Comparison of ENCODE assay signal across 20 cellular contexts in genomic region chrX:44247468-44247867, GRCh38.
DNase-seq lines count a peak whose midpoint lies in the region; ATAC-seq, FAIRE-seq and TF ChIP-seq lines count a peak whose summit lies in the region.
"Had no signal": no experiment of that assay in that cellular context is flagged by ENCODE, and none has a peak within 500 bp of the region (broad histone marks: within the 10 kb centered on the region; RNA-seq: fewer than 3 reads in every experiment).

No MANE protein-coding gene starts in this region.

- CTCF ChIA-PET in GM12878 (lab: Yijun Ruan, JAX) (interaction anchor here (0.8 to 0.9 kb wide), 2 partner anchors 10 to 21 kb away, joined by 3 read pairs; no protein-coding TSS in a partner anchor), SK-N-SH (lab: Yijun Ruan, JAX) (interaction anchor here (1.2 to 3.5 kb wide), 2 partner anchors 289 to 412 kb away, joined by 3 to 12 read pairs; no protein-coding TSS in a partner anchor)

- H4K20me1 ChIP-seq in GM12878 (ENCODE audit: control insufficient read depth, insufficient read depth) (no peaks in the 10 kb centered on the region), SK-N-SH (ENCODE audit: insufficient read depth) (no peaks in the 10 kb centered on the region)

- H3K36me3 ChIP-seq in GM12878 (ENCODE audit: control insufficient read depth in 2 of 2, insufficient read depth in 2 of 2, low read length in 1 of 2): no peaks in the 10 kb centered on the region
- no peaks in the 10 kb centered on the region for H3K36me3 ChIP-seq in SK-N-SH (replicated peaks in 1 of 2; ENCODE audit: control insufficient read depth in 1 of 2, insufficient read depth in 2 of 2, low read length in 1 of 2)
- H3K36me3 ChIP-seq: BE2C had no signal

- H3K9me3 ChIP-seq in GM12878 (replicated peaks; ENCODE audit: control insufficient read depth, insufficient read depth, low read length) (no peaks in the 10 kb centered on the region), SK-N-SH (no peaks in the 10 kb centered on the region)
- H3K9me3 ChIP-seq: BE2C had no signal

- H3K79me2 ChIP-seq in GM12878 (ENCODE audit: control insufficient read depth, insufficient read depth, low read length) (no peaks in the 10 kb centered on the region), SK-N-SH (ENCODE audit: insufficient read depth) (no peaks in the 10 kb centered on the region)

- DNase-seq in GM12892 (ENCODE audit: insufficient read length) (no peak), NOMO-1 treated with dmso at 0.1 percent for 144 hours (lab: John Stamatoyannopoulos, UW; ENCODE audit: unreplicated experiment) (peak; percentile 8), GM12878 (ENCODE audit: low read depth, low spot score) (no peak), middle frontal gyrus (ENCODE audit: extremely low spot score, low spot score) (no peak), SK-N-SH (no peak)
- DNase-seq: BE2C; CD8-positive, alpha-beta T cell; COR-L47; DMS153; DMS79 treated with DMSO at 0.1 percent for 48 hours; EL; HCEC 1CT; HFFc6 had no signal

- H3K4me3 ChIP-seq in GM12878 (no peak overlapping the region), SK-N-SH (ENCODE audit: low read depth in 2 of 2, low read length in 1 of 2) (no peak overlapping the region)

- H3K4me1 ChIP-seq in GM12878 (ENCODE audit: control insufficient read depth, insufficient read depth, low read length) (no peaks in the 10 kb centered on the region), SK-N-SH (ENCODE audit: control insufficient read depth in 1 of 2, insufficient read depth in 2 of 2, low read depth in 1 of 2, low read length in 1 of 2) (no peaks in the 10 kb centered on the region)
- H3K4me1 ChIP-seq: BE2C had no signal

- POLR2A ChIA-PET in GM12878 (lab: Charles Lee) (no interaction called here), SK-N-SH (lab: Yijun Ruan, JAX) (no interaction called here)

- peak; percentile 49 for ATAC-seq in HG02885 (IDR thresholded peaks at IDR 0.05; ENCODE audit: poor library complexity, unreplicated experiment)
- ATAC-seq in GM12878: peak; percentile 69; the same call in 2 of the 3 replicates
- ATAC-seq in HG03571 (IDR thresholded peaks at IDR 0.05; ENCODE audit: unreplicated experiment): no peak
- ATAC-seq: CD8-positive, alpha-beta T cell had no signal

- TF ChIP-seq CTCF in GM12878 (IDR thresholded peaks at IDR 0.05 in 2 of 3, conservative IDR thresholded peaks at IDR 0.05 in 1 of 3; ENCODE audit: control insufficient read depth in 2 of 3, extremely low read depth in 1 of 3, insufficient read depth in 1 of 3, low read depth in 3 of 3, low read length in 3 of 3): no peak
- TF ChIP-seq CTCF in SK-N-SH (IDR thresholded peaks at IDR 0.05): no peak

- no peaks in the 10 kb centered on the region for H3K9me2 ChIP-seq in SK-N-SH

- WGBS in GM12878 (ENCODE audit: insufficient coverage, insufficient replicate concordance, low lambda C conversion rate, missing lambda C conversion rate): 54% methylated on average over 4 of the region's 4 CpGs
- 59% methylated on average over 4 of the region's 4 CpGs for WGBS in SK-N-SH (ENCODE audit: low lambda C conversion rate)

- no TSS peak for BruUV-seq in GM12878 (replicated peaks; lab: Mats Ljungman, UMichigan)

- TF ChIP-seq POLR2A in GM12892 (IDR thresholded peaks at IDR 0.05; ENCODE audit: low read depth, low read length) (no peak), GM12878 (IDR thresholded peaks at IDR 0.05; ENCODE audit: low read depth, low read length) (no peak)

- no peak overlapping the region for H3K4me2 ChIP-seq in GM12878 (ENCODE audit: control insufficient read depth, insufficient read depth)
- H3K4me2 ChIP-seq in SK-N-SH: no peak overlapping the region

- no peak for TF ChIP-seq RAD21 in GM12878 (IDR thresholded peaks at IDR 0.05; ENCODE audit: insufficient read depth, low read depth, low read length)
- TF ChIP-seq RAD21 in SK-N-SH (IDR thresholded peaks at IDR 0.05; ENCODE audit: low read length): no peak

- H3K9ac ChIP-seq in GM12878 (ENCODE audit: control insufficient read depth, insufficient read depth, low read length) (no peak overlapping the region), SK-N-SH (no peak overlapping the region)

- H2AFZ ChIP-seq in GM12878 (ENCODE audit: control insufficient read depth, low read depth, low read length): no peak overlapping the region
- H2AFZ ChIP-seq in SK-N-SH (ENCODE audit: low read depth): no peak overlapping the region

- RAD21 ChIA-PET in GM12878 (lab: Charles Lee; ENCODE audit: unreplicated experiment): no interaction called here

- H3K27me3 ChIP-seq in GM12878 (replicated peaks in 1 of 2; ENCODE audit: control insufficient read depth in 2 of 2, insufficient read depth in 2 of 2, low read length in 1 of 2): peaks cover 0 to 3% of the 10 kb centered on the region in 2 experiments; a peak in 1 of 4 replicates
- H3K27me3 ChIP-seq in SK-N-SH (ENCODE audit: insufficient read depth): no peaks in the 10 kb centered on the region; the same call in 1 of the 2 replicates
- H3K27me3 ChIP-seq: BE2C had no signal

- in situ Hi-C loops in GM12878 (cut with MboI): no loop called here

- H3F3A ChIP-seq in SK-N-SH (replicated peaks; ENCODE audit: insufficient read depth): no peaks in the 10 kb centered on the region

- no peak overlapping the region for H3K27ac ChIP-seq in GM12878 (ENCODE audit: control insufficient read depth, insufficient read depth)
- H3K27ac ChIP-seq in SK-N-SH (ENCODE audit: low read depth in 2 of 2, low read length in 1 of 2): no peak overlapping the region
- H3K27ac ChIP-seq: C4-2B had no signal

- TF ChIP-seq EP300 in GM12878 (IDR thresholded peaks at IDR 0.05; ENCODE audit: borderline replicate concordance in 1 of 2, control insufficient read depth in 1 of 2, low read depth in 2 of 2, low read length in 2 of 2): no peak
- no peak for TF ChIP-seq EP300 in SK-N-SH (IDR thresholded peaks at IDR 0.05; ENCODE audit: borderline replicate concordance in 1 of 2, low read depth in 1 of 2, low read length in 1 of 2)

- SMC1A ChIA-PET in GM12878 (lab: Charles Lee; ENCODE audit: uncharacterized antibody, unreplicated experiment): interaction anchor here (1.0 to 1.1 kb wide), 2 partner anchors 32 to 288 kb away, joined by 3 to 4 read pairs; no protein-coding TSS in a partner anchor

- peak; percentile 36 for FAIRE-seq in GM12892 (lab: Jason Lieb, UNC)
- FAIRE-seq in GM12878 (lab: Jason Lieb, UNC): no peak
- FAIRE-seq: A204.1, D721Med, G401.6, GM19239 had no signal

- intact Hi-C loops in GM12878 (cut with micrococcal nuclease; ENCODE audit: unreplicated experiment): no loop called here

TF ChIP-seq in GM12878, 131 proteins besides CTCF, POLR2A, EP300 and RAD21:
- TF ChIP-seq RBBP5 (conservative IDR thresholded peaks at IDR 0.05): no peak
- peak; percentile 23; the same call in 1 of the 2 replicates for TF ChIP-seq SPI1 (IDR thresholded peaks at IDR 0.05; ENCODE audit: borderline replicate concordance, insufficient read depth, low read depth, low read length)
- no peak for TF ChIP-seq PML (IDR thresholded peaks at IDR 0.05; ENCODE audit: low read length)
- no peak for TF ChIP-seq E4F1 (IDR thresholded peaks at IDR 0.05; ENCODE audit: borderline replicate concordance, partially characterized antibody)
- TF ChIP-seq MTA3 (IDR thresholded peaks at IDR 0.05; ENCODE audit: borderline replicate concordance, low read length): no peak

TF ChIP-seq in SK-N-SH, 30 proteins besides CTCF, POLR2A, EP300 and RAD21:
- no peak for TF ChIP-seq FOSL2 (IDR thresholded peaks at IDR 0.05; ENCODE audit: borderline replicate concordance, low read depth)
- no peak for TF ChIP-seq TAF1 (IDR thresholded peaks at IDR 0.05; ENCODE audit: borderline replicate concordance, low read depth, low read length)
- no peak for TF ChIP-seq GATA2 (CRISPR knock-in tag; IDR thresholded peaks at IDR 0.05)
- TF ChIP-seq YY1 (IDR thresholded peaks at IDR 0.05; ENCODE audit: low read depth): no peak
- TF ChIP-seq RCOR1 (IDR thresholded peaks at IDR 0.05; ENCODE audit: low read length): no peak
- TF ChIP-seq RXRA (IDR thresholded peaks at IDR 0.05; ENCODE audit: borderline replicate concordance, low read depth): no peak
- no peak for TF ChIP-seq MEF2A (IDR thresholded peaks at IDR 0.05; ENCODE audit: borderline replicate concordance, low read depth)
- no peak for TF ChIP-seq RFX5 (IDR thresholded peaks at IDR 0.05; ENCODE audit: low read length)
- no peak for TF ChIP-seq REST (IDR thresholded peaks at IDR 0.05; ENCODE audit: low read depth, low read length)
- TF ChIP-seq JUND (IDR thresholded peaks at IDR 0.05): no peak
TF ChIP-seq in SK-N-SH: peak in this region for 0.
